Comparison of ENCODE assay signal across 8 cellular contexts in genomic region chr6:16128759-16129622, GRCh38.
DNase-seq lines count a peak whose midpoint lies in the region; ATAC-seq lines count a peak whose summit lies in the region.

Gene MYLIP (plus strand): TSS chr6:16129086. CDS start chr6:16129323, 237 bp downstream.

- no peaks in the 10 kb centered on the region for H3K27me3 ChIP-seq in layer of hippocampus (ENCODE audit: control insufficient read depth, insufficient read depth, low read length)

- H3K27ac ChIP-seq in cingulate gyrus (ENCODE audit: low read depth, low read length) (peak within 1 kb of the TSS; percentile 98), layer of hippocampus (ENCODE audit: low read depth, low read length) (peak within 1 kb of the TSS; percentile 99)

- peak; percentile 63 to 100 (median 97) for DNase-seq in C1 segment of cervical spinal cord (lab: John Stamatoyannopoulos, UW)
- peak; percentile 84 for DNase-seq in NCI-H524 treated with DMSO at 0.1 percent for 48 hours (lab: John Stamatoyannopoulos, UW)
- DNase-seq in activated CD4-positive, alpha-beta T cell treated with anti-CD3 and anti-CD28 coated beads for 4 hours, result peak; percentile 98
- DNase-seq in stimulated activated CD4-positive, alpha-beta T cell treated with anti-CD3 and anti-CD28 coated beads, Interleukin-1b, Interleukin-23, amount 100 ng/mL, for 24 hours (ENCODE audit: low read depth in 4 of 4, low spot score in 1 of 4), result peak; percentile 92 to 97 (median 94)

- ATAC-seq in GM19324 (IDR thresholded peaks at IDR 0.05; ENCODE audit: low FRiP score, unreplicated experiment), result peak; percentile 78
- ATAC-seq in HG03460 (IDR thresholded peaks at IDR 0.05; ENCODE audit: unreplicated experiment), result peak; percentile 71

Comparison
In these comparisons a context has a peak if more than half of its experiments do, and no peak if none do; other contexts are left out.
1. Peak in every context shown above with its lines: DNase-seq, ATAC-seq and H3K27ac ChIP-seq.